8 cellular contexts compared by ENCODE assay signal in genomic region chr11:86818466-86819282, GRCh38. TPM values are rescaled to one million over a fixed set of nuclear protein-coding genes. Genes with fewer than 3 reads are reported as not detected.
A peak's percentile ranks its signal among the peaks of the same experiment; 100 is the strongest.
DNase-seq lines count a peak whose midpoint lies in the region; ATAC-seq and TF ChIP-seq lines count a peak whose summit lies in the region.

No MANE protein-coding gene starts in this region.

- ATAC-seq in HG03520 (IDR thresholded peaks at IDR 0.05; ENCODE audit: unreplicated experiment): peak; percentile 43
- no peak for ATAC-seq in GM21447 (IDR thresholded peaks at IDR 0.05; ENCODE audit: unreplicated experiment)

- peaks cover 5% of the 10 kb centered on the region for H3K27me3 Mint-ChIP-seq in brain

- H3K4me3 Mint-ChIP-seq in brain: peak overlapping the region; percentile 7 to 80 (median 39)

- H3K9me3 ChIP-seq in tibial artery: no peaks in the 10 kb centered on the region

- H3K4me1 ChIP-seq in tibial artery: peaks cover 4 to 54% (median 43%) of the 10 kb centered on the region in 4 donors

- H3K27ac Mint-ChIP-seq in brain: peak overlapping the region; percentile 29 to 91 (median 60)

- DNase-seq in GM10248 (ENCODE audit: extremely low spot score) (peak; percentile 45), NCI-H69 (lab: John Stamatoyannopoulos, UW) (peak; percentile 84), kidney epithelial cell (ENCODE audit: low read depth) (no peak), tibial artery (no peak), HPDE6-E6E7 (ENCODE audit: extremely low spot score) (no peak)

- peaks cover 3 to 14% (median 7%) of the 10 kb centered on the region in 5 experiments for H3K9me3 Mint-ChIP-seq in brain

- intact Hi-C loops in tibial artery (cut with DNase I; ENCODE audit: low total_unique reads): loop anchor here (1.0 to 5.0 kb wide), 2 partner anchors 211 to 362 kb away; no protein-coding TSS in a partner anchor

- CTCF ChIA-PET in GM10248 (lab: Yijun Ruan, JAX): no interaction called here

- peaks cover 34% of the 10 kb centered on the region for H3K4me1 Mint-ChIP-seq in brain

- H3K27me3 ChIP-seq in kidney epithelial cell (ENCODE audit: control insufficient read depth, insufficient read depth, low read length): no peaks in the 10 kb centered on the region
- H3K27me3 ChIP-seq in tibial artery: no peaks in the 10 kb centered on the region

- TF ChIP-seq CTCF in GM10248 (IDR thresholded peaks at IDR 0.05; ENCODE audit: control extremely low read depth, extremely low read depth, low read depth, missing control alignments) (peak; percentile 56), brain (conservative IDR thresholded peaks at IDR 0.05) (peak; percentile 84 to 90), kidney epithelial cell (IDR thresholded peaks at IDR 0.05; ENCODE audit: insufficient read depth, low read length, poor library complexity, severe bottlenecking) (peak; percentile 49), tibial artery (IDR thresholded peaks at IDR 0.05) (peak; percentile 66 to 89)

- H3K4me3 ChIP-seq in kidney epithelial cell (ENCODE audit: low read depth, low read length) (no peak overlapping the region), tibial artery (no peak overlapping the region)

- H3K27ac ChIP-seq in tibial artery: peak overlapping the region; percentile 86 to 87

- peaks cover 5% of the 10 kb centered on the region for H3K36me3 Mint-ChIP-seq in brain

- H3K36me3 ChIP-seq in kidney epithelial cell (ENCODE audit: control insufficient read depth, insufficient read depth, low read length): no peaks in the 10 kb centered on the region
- H3K36me3 ChIP-seq in tibial artery: peaks cover 0 to 5% (median 0%) of the 10 kb centered on the region in 3 donors

- POLR2A ChIA-PET in GM10248 (lab: Yijun Ruan, JAX): no interaction called here

RNA-seq across cellular contexts. Expression of gene PRSS23, which starts 18.3 kb away (rescaled TPM):
- 16.3 TPM for polyA plus RNA-seq in brain (ENCODE audit: insufficient read depth, low read depth, low replicate concordance)
- 38.5 and 56.6 TPM in 2 replicates for total RNA-seq in kidney epithelial cell

Comparison
In these comparisons a context has a peak if more than half of its experiments do, and no peak if none do; other contexts are left out.
1. DNase-seq: peak in GM10248 (single experiment) and NCI-H69 (single experiment); none in kidney epithelial cell (single experiment), tibial artery (0 of 2) and HPDE6-E6E7 (single experiment).
2. Peak in every context shown above with its lines, with median percentiles within 50 percentile points of each other: CTCF ChIP-seq.